Comparison of ENCODE assay signal across 1 cellular context in genomic region chr3:126659915-126660886, GRCh38.
TF ChIP-seq lines count a peak whose summit lies in the region.

No MANE protein-coding gene starts in this region.

TF ChIP-seq in IMR-90, 13 proteins besides CTCF, POLR2A, EP300 and RAD21:
- TF ChIP-seq CHD1 (IDR thresholded peaks at IDR 0.05; ENCODE audit: low read depth, low read length) (no peak), MAZ (IDR thresholded peaks at IDR 0.05; ENCODE audit: borderline replicate concordance, low read depth, low read length) (no peak), FOS (IDR thresholded peaks at IDR 0.05; ENCODE audit: low read depth, low read length) (no peak), CEBPB (IDR thresholded peaks at IDR 0.05; ENCODE audit: low read depth, low read length) (no peak), MXI1 (IDR thresholded peaks at IDR 0.05; ENCODE audit: borderline replicate concordance, low read depth, low read length) (no peak), SMC3 (IDR thresholded peaks at IDR 0.05; ENCODE audit: low read depth, low read length) (no peak), BHLHE40 (IDR thresholded peaks at IDR 0.05; ENCODE audit: low read depth, low read length) (no peak), RFX5 (IDR thresholded peaks at IDR 0.05; ENCODE audit: low read depth, low read length) (no peak), MAFK (IDR thresholded peaks at IDR 0.05; ENCODE audit: low read depth, low read length) (no peak), USF2 (IDR thresholded peaks at IDR 0.05; ENCODE audit: low read depth, low read length) (no peak), NFE2L2 (IDR thresholded peaks at IDR 0.05; ENCODE audit: low read depth, low read length) (no peak), ELK1 (IDR thresholded peaks at IDR 0.05; ENCODE audit: borderline replicate concordance, low read depth, low read length) (no peak), RCOR1 (IDR thresholded peaks at IDR 0.05; ENCODE audit: insufficient replicate concordance, low read length) (no peak)
